1 cellular context compared by ENCODE assay signal in genomic region chr5:175854231-175855040, GRCh38.
TF ChIP-seq lines count a peak whose summit lies in the region.

No MANE protein-coding gene starts in this region.

TF ChIP-seq in A549, 52 proteins besides CTCF, POLR2A, EP300 and RAD21 (continued from another document):
- TF ChIP-seq USF2 (IDR thresholded peaks at IDR 0.05) (no peak), EHMT2 (IDR thresholded peaks at IDR 0.05; ENCODE audit: low read depth) (no peak), ZNF302 (CRISPR knock-in tag; IDR thresholded peaks at IDR 0.05) (peak; percentile 80), RARB (CRISPR knock-in tag; IDR thresholded peaks at IDR 0.05) (peak; percentile 41; the same call in 1 of the 2 replicates), FOXS1 (CRISPR knock-in tag; IDR thresholded peaks at IDR 0.05) (no peak), CHD4 (IDR thresholded peaks at IDR 0.05; ENCODE audit: borderline replicate concordance) (peak; percentile 93; the same call in 1 of the 2 replicates), MAX (IDR thresholded peaks at IDR 0.05) (peak; percentile 68), SMC3 (IDR thresholded peaks at IDR 0.05) (peak; percentile 69), BHLHE40 (IDR thresholded peaks at IDR 0.05; ENCODE audit: low read depth, low read length) (0 out of 2 replicates have a peak, but pooled peaks have one; percentile 31), JUN (IDR thresholded peaks at IDR 0.05) (peak; percentile 100), GATA3 (IDR thresholded peaks at IDR 0.05; ENCODE audit: borderline replicate concordance) (peak; percentile 97), CEBPB (IDR thresholded peaks at IDR 0.05) (peak; percentile 97 to 98), TP53 (CRISPR knock-in tag; IDR thresholded peaks at IDR 0.05) (peak; percentile 29; the same call in 1 of the 2 replicates), TFCP2L1 (CRISPR knock-in tag; IDR thresholded peaks at IDR 0.05) (no peak), RFX5 (IDR thresholded peaks at IDR 0.05) (no peak), HES2 (IDR thresholded peaks at IDR 0.05) (peak; percentile 74), ESRRA (IDR thresholded peaks at IDR 0.05; ENCODE audit: borderline replicate concordance, low read length) (no peak), EHF (CRISPR knock-in tag; IDR thresholded peaks at IDR 0.05) (peak; percentile 89; the same call in 1 of the 2 replicates)
- TF ChIP-seq, protein P1, sequence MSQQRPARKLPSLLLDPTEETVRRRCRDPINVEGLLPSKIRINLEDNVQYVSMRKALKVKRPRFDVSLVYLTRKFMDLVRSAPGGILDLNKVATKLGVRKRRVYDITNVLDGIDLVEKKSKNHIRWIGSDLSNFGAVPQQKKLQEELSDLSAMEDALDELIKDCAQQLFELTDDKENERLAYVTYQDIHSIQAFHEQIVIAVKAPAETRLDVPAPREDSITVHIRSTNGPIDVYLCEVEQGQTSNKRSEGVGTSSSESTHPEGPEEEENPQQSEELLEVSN (IDR thresholded peaks at IDR 0.05; ENCODE audit: borderline replicate concordance, low read depth): 0 out of 2 replicates have a peak, but pooled peaks have one; percentile 25
